ENCODE assay signal across 19 cellular contexts in genomic region chr5:160097981-160098380, GRCh38. TPM values are rescaled to one million over a fixed set of nuclear protein-coding genes. Genes with fewer than 3 reads are reported as not detected.
DNase-seq lines count a peak whose midpoint lies in the region; TF ChIP-seq lines count a peak whose summit lies in the region.
"Had no signal": no experiment of that assay in that cellular context is flagged by ENCODE, and none has a peak within 500 bp of the region (broad histone marks: within the 10 kb centered on the region; RNA-seq: fewer than 3 reads in every experiment).

No MANE protein-coding gene starts in this region.

- H3K36me3 Mint-ChIP-seq in chondrocyte (ENCODE audit: low read depth): peaks cover 17% of the 10 kb centered on the region

- peak overlapping the region; percentile 3 for H3K27ac Mint-ChIP-seq in chondrocyte (ENCODE audit: unreplicated experiment)

- TF ChIP-seq POLR2A in sigmoid colon (IDR thresholded peaks at IDR 0.05) (no peak), esophagus squamous epithelium (IDR thresholded peaks at IDR 0.05) (no peak)

- no peaks in the 10 kb centered on the region for H3K9me3 Mint-ChIP-seq in chondrocyte (ENCODE audit: low read depth)
- H3K9me3 Mint-ChIP-seq: HFFc6 had no signal

- TF ChIP-seq EP300 in sigmoid colon (IDR thresholded peaks at IDR 0.05): no peak

- H3K36me3 ChIP-seq in sigmoid colon: peaks cover 0 to 14% (median 9%) of the 10 kb centered on the region in 4 donors
- H3K36me3 ChIP-seq in esophagus squamous epithelium: peaks cover 4 to 46% (median 10%) of the 10 kb centered on the region in 3 donors

- DNase-seq in EL (peak; percentile 9), NOMO-1 treated with DMSO at 0.1 percent for 48 hours (lab: John Stamatoyannopoulos, UW; ENCODE audit: unreplicated experiment) (peak; percentile 92), chondrocyte (ENCODE audit: low spot score) (no peak), sigmoid colon (no peak), NCI-H524 treated with DMSO at 0.1 percent for 48 hours (lab: John Stamatoyannopoulos, UW) (no peak), NCI-H2227 (lab: John Stamatoyannopoulos, UW; ENCODE audit: unreplicated experiment) (no peak), esophagus squamous epithelium (lab: John Stamatoyannopoulos, UW) (no peak)
- DNase-seq in stimulated activated CD4-positive, alpha-beta T cell treated with anti-CD3 and anti-CD28 coated beads, Interleukin-15, amount 100 ng/mL, for 24 hours: no peak
- DNase-seq: activated CD4-positive, alpha-beta T cell treated with anti-CD3 and anti-CD28 coated beads for 48 hours; activated naive CD4-positive, alpha-beta T cell treated with anti-CD3 and anti-CD28 coated beads, Interleukin-2, amount 50 U/mL, for 16 hours; BE2C; HFFc6; KBM-7; left colon; NCI-H1436 treated with DMSO at 0.1 percent for 48 hours; NCI-H226; stimulated activated CD4-positive, alpha-beta T cell treated with anti-CD3 and anti-CD28 coated beads, Interleukin-4, amount 100 ng/mL, for 4 hours; testis had no signal

- TF ChIP-seq CTCF in chondrocyte (IDR thresholded peaks at IDR 0.05): no peak
- no peak for TF ChIP-seq CTCF in sigmoid colon (IDR thresholded peaks at IDR 0.05)
- no peak for TF ChIP-seq CTCF in esophagus squamous epithelium (IDR thresholded peaks at IDR 0.05)

- 71 to 83% methylated on average over 4 of the region's 4 CpGs for WGBS in sigmoid colon, 2 donors
- WGBS in esophagus squamous epithelium, 2 donors: 78 to 84% methylated on average over 3 to 4 of the region's 4 CpGs

- H3K4me3 Mint-ChIP-seq in chondrocyte (ENCODE audit: unreplicated experiment): no peak overlapping the region
- H3K4me3 Mint-ChIP-seq: HFFc6 had no signal

- H3K27me3 Mint-ChIP-seq in chondrocyte (ENCODE audit: low read depth): no peaks in the 10 kb centered on the region

- H3K9me3 ChIP-seq in sigmoid colon (no peaks in the 10 kb centered on the region), esophagus squamous epithelium (no peaks in the 10 kb centered on the region)
- H3K9me3 ChIP-seq: BE2C, testis had no signal

- peaks cover 25% of the 10 kb centered on the region for H3K4me1 Mint-ChIP-seq in chondrocyte (ENCODE audit: low read depth)

- H3K27ac ChIP-seq in sigmoid colon (peak overlapping the region in 3 of 4 donors; percentile 31 to 59 (median 47)), esophagus squamous epithelium (no peak overlapping the region)
- H3K27ac ChIP-seq: cardiac muscle cell, testis had no signal

- H3K4me3 ChIP-seq in sigmoid colon (no peak overlapping the region), esophagus squamous epithelium (no peak overlapping the region)
- H3K4me3 ChIP-seq: cardiac muscle cell, testis had no signal

- H3K27me3 ChIP-seq in sigmoid colon: no peaks in the 10 kb centered on the region
- H3K27me3 ChIP-seq in esophagus squamous epithelium: no peaks in the 10 kb centered on the region
- H3K27me3 ChIP-seq: BE2C, cardiac muscle cell, testis had no signal

- H3K4me1 ChIP-seq in sigmoid colon (peaks cover 0 to 25% (median 14%) of the 10 kb centered on the region in 4 donors), esophagus squamous epithelium (peaks cover 0 to under 1% (median 0%) of the 10 kb centered on the region in 3 donors)
- H3K4me1 ChIP-seq: BE2C had no signal

- intact Hi-C loops in sigmoid colon (cut with DNase I): no loop called here
- intact Hi-C loops in esophagus squamous epithelium (cut with DNase I): no loop called here

RNA-seq across cellular contexts. Expression of gene PWWP2A, which starts 21.3 kb away (rescaled TPM):
- total RNA-seq in chondrocyte (14.1 to 20.8 TPM (median 18.5 TPM) in 3 replicates), sigmoid colon (10 to 100 TPM; 24.8 to 33.2 (median 29.1) TPM), esophagus squamous epithelium (10 to 100 TPM; 15.3 to 20.8 (median 17.1) TPM)
- 10 to 100 TPM in 1 of 3 donors, 1 to 10 TPM in 2; 9.0 to 12.2 (median 9.7) TPM for polyA plus RNA-seq in sigmoid colon

Comparison
In these comparisons a context has a peak if more than half of its experiments do, and no peak if none do; other contexts are left out.
1. DNase-seq: peak in EL (single experiment) and NOMO-1 treated with DMSO at 0.1 percent for 48 hours (single experiment); none in chondrocyte (single experiment), sigmoid colon (single experiment), stimulated activated CD4-positive, alpha-beta T cell treated with anti-CD3 and anti-CD28 coated beads, Interleukin-15, amount 100 ng/mL, for 24 hours (single experiment), NCI-H524 treated with DMSO at 0.1 percent for 48 hours (single experiment), NCI-H2227 (single experiment) and esophagus squamous epithelium (single experiment).
2. H3K27ac ChIP-seq: peak in sigmoid colon (3 of 4); none in esophagus squamous epithelium (0 of 4).